ENCODE assay signal across 8 cellular contexts in the genomic region with DNA sequence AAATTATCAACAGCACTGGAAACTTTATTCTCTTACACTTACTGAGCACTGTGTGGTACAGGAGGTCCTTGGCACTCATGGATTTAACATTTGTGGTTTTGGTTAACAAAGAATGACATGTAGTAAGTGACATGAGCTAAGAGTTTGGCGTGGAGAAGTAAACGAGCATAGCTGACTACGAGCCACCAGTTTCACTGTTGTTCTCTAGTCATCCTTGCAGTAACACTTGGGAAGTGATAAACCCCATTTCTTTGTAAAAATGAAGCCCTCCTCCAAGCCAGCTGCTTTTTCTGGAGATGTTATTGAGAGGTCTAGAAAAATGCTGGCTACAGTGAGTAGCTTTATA. TPM values are rescaled to one million over a fixed set of nuclear protein-coding genes. Genes with fewer than 3 reads are reported as not detected.
DNase-seq lines count a peak whose midpoint lies in the region; ATAC-seq and TF ChIP-seq lines count a peak whose summit lies in the region.

No MANE protein-coding gene starts in this region.

- CTCF ChIA-PET in CD8-positive, alpha-beta memory T cell (lab: Charles Lee) = interaction anchor here (0.7 to 1.7 kb wide), 5 partner anchors 13 to 500 kb away, joined by 3 to 4 read pairs (median 3); no protein-coding TSS in a partner anchor

- H3K4me1 ChIP-seq in CD8-positive, alpha-beta memory T cell (ENCODE audit: insufficient read depth, low read length) = peaks cover 16% of the 10 kb centered on the region

- POLR2A ChIA-PET in CD8-positive, alpha-beta memory T cell (lab: Charles Lee) = interaction anchor here (0.6 kb wide), 1 partner anchor 10 kb away, joined by 3 read pairs; no protein-coding TSS in a partner anchor

- H3K9me3 Mint-ChIP-seq in natural killer cell = no peaks in the 10 kb centered on the region
- no peaks in the 10 kb centered on the region for H3K9me3 Mint-ChIP-seq in CD8-positive, alpha-beta memory T cell

- H3K27ac Mint-ChIP-seq in T-helper 17 cell (no peak overlapping the region), natural killer cell (no peak overlapping the region)
- peak overlapping the region in 1 of 8 donors; percentile 23 for H3K27ac Mint-ChIP-seq in CD8-positive, alpha-beta memory T cell

- H3K4me1 Mint-ChIP-seq in T-helper 17 cell (peaks cover 10% of the 10 kb centered on the region), natural killer cell (peaks cover 9 to 11% of the 10 kb centered on the region in 2 donors)
- peaks cover 14 to 18% (median 16%) of the 10 kb centered on the region in 3 donors for H3K4me1 Mint-ChIP-seq in CD8-positive, alpha-beta memory T cell

- H3K27ac ChIP-seq in CD8-positive, alpha-beta memory T cell (ENCODE audit: low read depth, low read length) = no peak overlapping the region

- no peaks in the 10 kb centered on the region for H3K9me3 ChIP-seq in T-helper 17 cell (ENCODE audit: control insufficient read depth, low read length, poor library complexity, severe bottlenecking)
- no peaks in the 10 kb centered on the region for H3K9me3 ChIP-seq in CD8-positive, alpha-beta memory T cell (ENCODE audit: low read length)

- intact Hi-C loops in natural killer cell (cut with micrococcal nuclease) = no loop called here

- ATAC-seq in HG02610 (IDR thresholded peaks at IDR 0.05; ENCODE audit: unreplicated experiment) (peak; percentile 65), T-helper 17 cell (peak; percentile 39), natural killer cell (peak; percentile 52 to 61 (median 60)), HG03159 (IDR thresholded peaks at IDR 0.05; ENCODE audit: unreplicated experiment) (no peak)

- H3K36me3 Mint-ChIP-seq in T-helper 17 cell (ENCODE audit: low read depth) (no peaks in the 10 kb centered on the region), natural killer cell (no peaks in the 10 kb centered on the region)
- H3K36me3 Mint-ChIP-seq in CD8-positive, alpha-beta memory T cell = no peaks in the 10 kb centered on the region

- H3K4me3 Mint-ChIP-seq in T-helper 17 cell (no peak overlapping the region), natural killer cell (no peak overlapping the region)
- H3K4me3 Mint-ChIP-seq in CD8-positive, alpha-beta memory T cell = no peak overlapping the region

- no peak overlapping the region for H3K4me3 ChIP-seq in GM12865 (ENCODE audit: low read depth, low read length)
- no peak overlapping the region for H3K4me3 ChIP-seq in CD8-positive, alpha-beta memory T cell (ENCODE audit: low read length)

- H3K27me3 ChIP-seq in CD8-positive, alpha-beta memory T cell (ENCODE audit: insufficient read depth, low read length, poor library complexity, severe bottlenecking) = peaks cover 27% of the 10 kb centered on the region

- H3K27me3 Mint-ChIP-seq in T-helper 17 cell = peaks cover 45% of the 10 kb centered on the region
- peaks cover 11 to 40% of the 10 kb centered on the region in 2 donors for H3K27me3 Mint-ChIP-seq in natural killer cell (ENCODE audit: low read depth in 2 of 2)
- peaks cover 20 to 48% of the 10 kb centered on the region in 2 donors for H3K27me3 Mint-ChIP-seq in CD8-positive, alpha-beta memory T cell

- H3K36me3 ChIP-seq in CD8-positive, alpha-beta memory T cell (ENCODE audit: insufficient read depth, low read length) = no peaks in the 10 kb centered on the region

- TF ChIP-seq CTCF in GM12865 (IDR thresholded peaks at IDR 0.05; ENCODE audit: insufficient read depth, low read depth, low read length, missing control alignments) = no peak
- TF ChIP-seq CTCF in natural killer cell (IDR thresholded peaks at IDR 0.05) = no peak

- DNase-seq in GM12865 (ENCODE audit: low read depth) (peak; percentile 57), T-helper 17 cell (no peak), natural killer cell (no peak), HUDEP-2 (lab: John Stamatoyannopoulos, UW; ENCODE audit: unreplicated experiment in 76 of 76) (no peak), SHP77 treated with DMSO at 0.1 percent for 48 hours (lab: John Stamatoyannopoulos, UW) (no peak)
- no peak for DNase-seq in CD8-positive, alpha-beta memory T cell

RNA-seq across cellular contexts. Expression of a gene that starts 32.7 kb away (rescaled TPM):
- total RNA-seq in T-helper 17 cell (1 to 10 TPM in 1 of 2 donors, under 1 TPM in 1; 0.78 to 1.0 TPM), natural killer cell (1 to 10 TPM in 2 of 3 donors, under 1 TPM in 1; 0.38 to 2.1 (median 2.1) TPM)
- 1 to 10 TPM; 3.9 to 4.2 TPM for total RNA-seq in CD8-positive, alpha-beta memory T cell
- polyA plus RNA-seq in CD8-positive, alpha-beta memory T cell = 0.26 TPM

RNA-seq across cellular contexts. Expression of a gene that starts 52.5 kb away (rescaled TPM):
- 10 to 100 TPM; 25.4 to 27.0 TPM for total RNA-seq in T-helper 17 cell
- 10 to 100 TPM; 64.4 to 76.2 (median 65.1) TPM for total RNA-seq in natural killer cell
- total RNA-seq in CD8-positive, alpha-beta memory T cell = 10 to 100 TPM; 38.3 to 38.4 TPM
- polyA plus RNA-seq in CD8-positive, alpha-beta memory T cell = 22.9 TPM
